Comparison of ENCODE assay signal across 10 cellular contexts in the genomic region with DNA sequence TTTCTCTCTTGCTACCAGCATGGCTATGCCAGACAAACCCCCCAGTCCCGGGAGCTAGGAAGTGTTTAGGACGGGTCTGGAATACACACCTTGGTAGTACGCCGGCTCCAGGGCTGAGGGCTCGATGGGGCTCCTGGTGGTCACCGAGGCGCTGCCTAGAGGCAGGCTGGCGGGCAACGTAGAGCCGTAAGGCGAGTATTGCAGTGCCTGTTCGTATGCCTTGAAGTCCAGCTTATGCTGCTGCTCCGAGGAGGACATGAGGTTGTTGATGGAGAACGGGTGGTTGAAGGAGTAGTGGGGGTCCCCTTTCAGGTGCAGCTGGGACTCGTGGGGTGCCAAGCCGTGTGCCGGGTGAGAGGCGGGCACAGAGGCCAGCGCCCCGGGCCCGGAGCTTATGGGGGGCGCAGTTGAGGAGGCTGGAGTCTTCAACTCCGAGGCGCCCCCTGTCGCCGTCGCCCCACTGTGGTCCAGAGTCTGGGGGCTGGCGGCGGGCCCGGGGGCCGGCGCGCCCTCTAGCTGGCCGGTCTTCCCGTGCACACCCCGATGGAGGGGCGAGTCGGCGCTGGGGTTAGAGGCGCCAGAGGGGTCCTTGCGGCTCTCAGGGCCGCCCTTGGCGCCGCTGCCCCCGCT. TPM values are rescaled to one million over a fixed set of nuclear protein-coding genes. Genes with fewer than 3 reads are reported as not detected.
DNase-seq lines count a peak whose midpoint lies in the region; ATAC-seq and TF ChIP-seq lines count a peak whose summit lies in the region.
"Had no signal": no experiment of that assay in that cellular context is flagged by ENCODE, and none has a peak within 500 bp of the region (broad histone marks: within the 10 kb centered on the region; RNA-seq: fewer than 3 reads in every experiment).

No MANE protein-coding gene starts in this region.

- no peak for ATAC-seq in left ventricle myocardium superior
- peak; percentile 35 for ATAC-seq in RWPE2 (ENCODE audit: low read depth)
- ATAC-seq in left lobe of liver = peak; percentile 57
- ATAC-seq in psoas muscle = no peak

- no peaks in the 10 kb centered on the region for H3K9me3 ChIP-seq in cardiac muscle cell (ENCODE audit: low read depth)
- no peaks in the 10 kb centered on the region for H3K9me3 ChIP-seq in RWPE2 (ENCODE audit: severe bottlenecking)
- H3K9me3 ChIP-seq in vagina = no peaks in the 10 kb centered on the region
- H3K9me3 ChIP-seq in psoas muscle = no peaks in the 10 kb centered on the region

- peaks cover 99% of the 10 kb centered on the region for H3K27me3 ChIP-seq in cardiac muscle cell
- no peaks in the 10 kb centered on the region for H3K27me3 ChIP-seq in RWPE2 (ENCODE audit: insufficient read depth, poor library complexity, severe bottlenecking)
- peaks cover 26% of the 10 kb centered on the region for H3K27me3 ChIP-seq in vagina
- H3K27me3 ChIP-seq in psoas muscle (ENCODE audit: insufficient read depth in 3 of 3, low read length in 2 of 3) = peaks cover 5 to 98% (median 48%) of the 10 kb centered on the region in 3 donors

- TF ChIP-seq CTCF in cardiac muscle cell (IDR thresholded peaks at IDR 0.05; ENCODE audit: low read depth, low read length) = peak; percentile 14
- TF ChIP-seq CTCF in RWPE2 (IDR thresholded peaks at IDR 0.05; ENCODE audit: poor library complexity, severe bottlenecking) = peak; percentile 96
- no peak for TF ChIP-seq CTCF in vagina (IDR thresholded peaks at IDR 0.05)
- no peak for TF ChIP-seq CTCF in psoas muscle (IDR thresholded peaks at IDR 0.05)

- no peak overlapping the region for H3K4me3 ChIP-seq in cardiac muscle cell
- peak overlapping the region; percentile 88 for H3K4me3 ChIP-seq in RWPE2 (ENCODE audit: severe bottlenecking)
- H3K4me3 ChIP-seq in vagina = peak overlapping the region; percentile 19 to 43
- H3K4me3 ChIP-seq in psoas muscle = no peak overlapping the region

- WGBS in psoas muscle, 3 donors = 2 to 4% (median 4%) methylated on average over 24 to 45 of the region's 45 CpGs

- TF ChIP-seq POLR2A in vagina (IDR thresholded peaks at IDR 0.05) = no peak

- H3K27ac ChIP-seq in cardiac muscle cell (no peak overlapping the region), RWPE2 (ENCODE audit: poor library complexity, severe bottlenecking) (peak overlapping the region; percentile 93), vagina (peak overlapping the region; percentile 78), psoas muscle (no peak overlapping the region)

- peaks cover 11% of the 10 kb centered on the region for H3K4me1 ChIP-seq in cardiac muscle cell (ENCODE audit: low read depth)
- peaks cover 12% of the 10 kb centered on the region for H3K4me1 ChIP-seq in RWPE2 (ENCODE audit: insufficient read depth, poor library complexity, severe bottlenecking)
- H3K4me1 ChIP-seq in vagina = peaks cover 34% of the 10 kb centered on the region
- peaks cover 17% of the 10 kb centered on the region for H3K4me1 ChIP-seq in psoas muscle

- no peaks in the 10 kb centered on the region for H3K36me3 ChIP-seq in cardiac muscle cell
- peaks cover 29% of the 10 kb centered on the region for H3K36me3 ChIP-seq in RWPE2 (ENCODE audit: low read depth)
- H3K36me3 ChIP-seq in vagina = no peaks in the 10 kb centered on the region
- H3K36me3 ChIP-seq in psoas muscle (ENCODE audit: insufficient read depth in 1 of 2, low read depth in 1 of 2) = no peaks in the 10 kb centered on the region

- DNase-seq in cardiac muscle cell (ENCODE audit: low read depth in 1 of 2, low spot score in 1 of 2) (no peak), left ventricle myocardium superior (no peak), RWPE2 (ENCODE audit: low spot score) (peak; percentile 84), left lobe of liver (ENCODE audit: low spot score) (peak; percentile 86), vagina (ENCODE audit: extremely low spot score in 2 of 2) (no peak), psoas muscle (no peak)
- DNase-seq in activated effector memory CD4-positive, alpha-beta T cell treated with anti-CD3 and anti-CD28 coated beads, Interleukin-2, amount 50 U/mL, for 16 hours = no peak
- DNase-seq in stimulated activated CD4-positive, alpha-beta T cell treated with anti-CD3 and anti-CD28 coated beads, Interleukin-4, amount 100 ng/mL, for 1 hour = no peak
- DNase-seq: activated CD4-positive, alpha-beta T cell treated with anti-CD3 and anti-CD28 coated beads, Interleukin-2, amount 50 U/mL, for 48 hours; CD4-positive, alpha-beta memory T cell had no signal

- intact Hi-C loops in left ventricle myocardium superior (cut with micrococcal nuclease) = no loop called here
- intact Hi-C loops in vagina (cut with DNase I) = no loop called here
- intact Hi-C loops in psoas muscle (cut with DNase I) = loop anchor here in 1 of 2 donors (10.0 kb wide), 1 partner anchor 347 kb away; no protein-coding TSS in a partner anchor

RNA-seq across cellular contexts. Expression of a gene that starts 3.6 kb away (rescaled TPM):
- not detected in 2 replicates for total RNA-seq in cardiac muscle cell
- polyA plus RNA-seq in cardiac muscle cell = 0.06 TPM in 1 of 2 replicates, not detected in the other
- not detected for total RNA-seq in left ventricle myocardium superior
- 36.6 TPM for total RNA-seq in left lobe of liver
- 11.5 TPM for total RNA-seq in vagina
- total RNA-seq in psoas muscle = not detected
- under 1 TPM in 1 of 3 donors, not detected in 2; 0.01 TPM for polyA plus RNA-seq in psoas muscle
- total RNA-seq: CD4-positive, alpha-beta memory T cell had no signal
- polyA plus RNA-seq: CD4-positive, alpha-beta memory T cell had no signal

RNA-seq across cellular contexts. Expression of a gene that starts 4.0 kb away (rescaled TPM):
- total RNA-seq in cardiac muscle cell = not detected in 2 replicates
- polyA plus RNA-seq in cardiac muscle cell = not detected in 2 replicates
- total RNA-seq in left ventricle myocardium superior = not detected
- 5.0 TPM for total RNA-seq in left lobe of liver
- 4.4 TPM for total RNA-seq in vagina
- total RNA-seq in psoas muscle = not detected
- not detected for polyA plus RNA-seq in psoas muscle
- total RNA-seq: CD4-positive, alpha-beta memory T cell had no signal
- polyA plus RNA-seq: CD4-positive, alpha-beta memory T cell had no signal

Comparison
In these comparisons a context has a peak if more than half of its experiments do, and no peak if none do; other contexts are left out.
1. DNase-seq: peak in RWPE2 (single experiment) and left lobe of liver (single experiment); none in cardiac muscle cell (0 of 2), left ventricle myocardium superior (single experiment), vagina (0 of 2), activated effector memory CD4-positive, alpha-beta T cell treated with anti-CD3 and anti-CD28 coated beads, Interleukin-2, amount 50 U/mL, for 16 hours (single experiment), stimulated activated CD4-positive, alpha-beta T cell treated with anti-CD3 and anti-CD28 coated beads, Interleukin-4, amount 100 ng/mL, for 1 hour (single experiment) and psoas muscle (0 of 2).
2. H3K27ac ChIP-seq: peak in RWPE2 (single experiment) and vagina (single experiment); none in cardiac muscle cell (single experiment) and psoas muscle (single experiment).
3. H3K4me3 ChIP-seq: peak in RWPE2 (single experiment) and vagina (2 of 2); none in cardiac muscle cell (single experiment) and psoas muscle (single experiment).
4. CTCF ChIP-seq: peak in cardiac muscle cell (single experiment) and RWPE2 (single experiment); none in vagina (0 of 3) and psoas muscle (single experiment).
5. ATAC-seq: peak in RWPE2 (single experiment) and left lobe of liver (single experiment); none in left ventricle myocardium superior (single experiment) and psoas muscle (0 of 4).
6. RNA of a gene that starts 3.6 kb away (total RNA-seq): 36.6 TPM in left lobe of liver (single experiment) and 11.5 TPM in vagina (single experiment); not detected in left ventricle myocardium superior (single experiment), not detected in psoas muscle and not detected in cardiac muscle cell; every median in the first group is over 10 times any median in the second.